19 cellular contexts compared by ENCODE assay signal in genomic region chr4:4775493-4776004, GRCh38.
"Had no signal": no experiment of that assay in that cellular context is flagged by ENCODE, and none has a peak within 500 bp of the region (broad histone marks: within the 10 kb centered on the region; RNA-seq: fewer than 3 reads in every experiment).

No MANE protein-coding gene starts in this region.

- DNase-seq: cortex of kidney; dorsolateral prefrontal cortex; effector CD8-positive, alpha-beta T cell; left lung; mesenchymal stem cell; naive B cell; psoas muscle; retina; stimulated activated CD4-positive, alpha-beta T cell treated with anti-CD3 and anti-CD28 coated beads, Interleukin-2, amount 100 ng/mL, for 48 hours; stimulated activated naive CD8-positive, alpha-beta T cell treated with anti-CD3 and anti-CD28 coated beads, Interleukin-15, Interleukin-2, amounts not matched to agents 100 U/mL and 50 U/mL, for 24 hours; thyroid gland; upper lobe of left lung; uterus had no signal

- H3K9me3 Mint-ChIP-seq: nephron had no signal

- H3K27me3 ChIP-seq: dorsolateral prefrontal cortex, left lung, neutrophil, suprapubic skin, thyroid gland, upper lobe of left lung, uterus had no signal

- H3K9me3 ChIP-seq: left lung, neutrophil, psoas muscle, suprapubic skin, thyroid gland, upper lobe of left lung, uterus had no signal

- H3K27ac Mint-ChIP-seq: nephron had no signal

- H3K36me3 ChIP-seq: left lung, neutrophil, suprapubic skin, thyroid gland, upper lobe of left lung, uterus had no signal

- H3K27ac ChIP-seq: dorsolateral prefrontal cortex, left lung, neutrophil, psoas muscle, suprapubic skin, thyroid gland, upper lobe of left lung, uterus had no signal

- ATAC-seq: esophagus mucosa; left lung; stimulated activated naive CD8-positive, alpha-beta T cell treated with anti-CD3 and anti-CD28 coated beads, Interleukin-15, Interleukin-2, amounts not matched to agents 100 U/mL and 50 U/mL, for 24 hours had no signal

- H3K4me1 ChIP-seq: left lung, psoas muscle, suprapubic skin, thyroid gland, upper lobe of left lung, uterus had no signal

- H3K4me3 ChIP-seq: dorsolateral prefrontal cortex, left lung, lung, psoas muscle, smooth muscle cell, suprapubic skin, thyroid gland, upper lobe of left lung, uterus had no signal

- H3K4me1 Mint-ChIP-seq: naive B cell, nephron had no signal

- H3K4me2 ChIP-seq: smooth muscle cell had no signal

- H3K36me3 Mint-ChIP-seq: naive B cell had no signal

- H3K4me3 Mint-ChIP-seq: naive B cell, nephron had no signal
